ENCODE assay signal across 21 cellular contexts in genomic region chr20:56372850-56373249, GRCh38. TPM values are rescaled to one million over a fixed set of nuclear protein-coding genes. Genes with fewer than 3 reads are reported as not detected.
DNase-seq lines count a peak whose midpoint lies in the region; ATAC-seq and TF ChIP-seq lines count a peak whose summit lies in the region.
"Had no signal": no experiment of that assay in that cellular context is flagged by ENCODE, and none has a peak within 500 bp of the region (broad histone marks: within the 10 kb centered on the region; RNA-seq: fewer than 3 reads in every experiment).

No MANE protein-coding gene starts in this region.

- ATAC-seq in activated CD4-positive, CD25-positive, alpha-beta regulatory T cell treated with anti-CD3 and anti-CD28 coated beads, Interleukin-2, amount 50 U/mL, for 24 hours = peak; percentile 60 to 71
- no peak for ATAC-seq in CD4-positive, alpha-beta T cell (ENCODE audit: poor library complexity)
- peak in 1 of 4 experiments; percentile 24 for ATAC-seq in T-cell (replicated peaks in 1 of 4)
- no peak for ATAC-seq in left cardiac atrium
- ATAC-seq: upper lobe of right lung had no signal

- peak overlapping the region; percentile 7 for H3K27ac Mint-ChIP-seq in CD4-positive, alpha-beta T cell
- peak overlapping the region; percentile 22 to 45 for H3K27ac Mint-ChIP-seq in T-cell
- H3K27ac Mint-ChIP-seq: neural progenitor cell had no signal

- H3K4me1 ChIP-seq in neutrophil (ENCODE audit: control insufficient read depth in 1 of 2, insufficient read depth in 1 of 2, low read depth in 1 of 2, low read length in 1 of 2) = peaks cover 8 to 38% of the 10 kb centered on the region in 2 experiments
- H3K4me1 ChIP-seq: HAP-1, neural progenitor cell, upper lobe of right lung had no signal

- TF ChIP-seq CTCF in CD4-positive, alpha-beta T cell (IDR thresholded peaks at IDR 0.05) = no peak
- no peak for TF ChIP-seq CTCF in neutrophil (IDR thresholded peaks at IDR 0.05)

- no peak for DNase-seq in activated CD4-positive, CD25-positive, alpha-beta regulatory T cell treated with anti-CD3 and anti-CD28 coated beads, Interleukin-2, amount 50 U/mL, for 72 hours
- DNase-seq in CD4-positive, alpha-beta T cell = no peak
- DNase-seq in T-cell = no peak
- DNase-seq in left cardiac atrium = no peak
- no peak for DNase-seq in KBM-7
- no peak for DNase-seq in foreskin melanocyte
- DNase-seq: activated CD4-positive, alpha-beta T cell treated with anti-CD3 and anti-CD28 coated beads, Interleukin-2, amount 50 U/mL, for 4 hours; brain microvascular endothelial cell; DMS 273 treated with DMSO at 0.1 percent for 48 hours; glutamatergic neuron; NCI-H146; NCI-H2171 treated with DMSO at 0.1 percent for 48 hours; NCI-H526 treated with DMSO at 0.1 percent for 48 hours; small intestine; stimulated activated CD4-positive, alpha-beta T cell treated with anti-CD3 and anti-CD28 coated beads, Interleukin-4, amount 100 ng/mL, for 4 hours; upper lobe of right lung had no signal

- no peaks in the 10 kb centered on the region for H3K9me3 Mint-ChIP-seq in CD4-positive, alpha-beta T cell
- no peaks in the 10 kb centered on the region for H3K9me3 Mint-ChIP-seq in T-cell
- H3K9me3 Mint-ChIP-seq: neural progenitor cell had no signal

- in situ Hi-C loops in KBM-7 (cut with MboI; ENCODE audit: low pct_unique_long_range_greater_than_20kb, low sequenced_read_pairs) = no loop called here

- no peak overlapping the region for H3K4me3 Mint-ChIP-seq in CD4-positive, alpha-beta T cell
- no peak overlapping the region for H3K4me3 Mint-ChIP-seq in T-cell
- H3K4me3 Mint-ChIP-seq: neural progenitor cell had no signal

- intact Hi-C loops in CD4-positive, alpha-beta T cell (cut with DNase I, micrococcal nuclease) = no loop called here
- intact Hi-C loops in left cardiac atrium (cut with DNase I) = no loop called here

- H3K36me3 Mint-ChIP-seq in CD4-positive, alpha-beta T cell (ENCODE audit: low read depth) = peaks cover 14% of the 10 kb centered on the region
- peaks cover 25% of the 10 kb centered on the region for H3K36me3 Mint-ChIP-seq in T-cell

- H3K27me3 ChIP-seq in CD4-positive, alpha-beta T cell (ENCODE audit: control insufficient read depth, insufficient read depth, low read length) = no peaks in the 10 kb centered on the region
- no peaks in the 10 kb centered on the region for H3K27me3 ChIP-seq in neutrophil
- H3K27me3 ChIP-seq: brain microvascular endothelial cell, neural progenitor cell, upper lobe of right lung had no signal

- no peak overlapping the region for H3K4me3 ChIP-seq in neutrophil (ENCODE audit: low read depth in 1 of 2, low read length in 1 of 2)
- H3K4me3 ChIP-seq: coronary artery, HAP-1, neural progenitor cell, upper lobe of right lung had no signal

- no peaks in the 10 kb centered on the region for H3K4me1 Mint-ChIP-seq in CD4-positive, alpha-beta T cell (ENCODE audit: low read depth)
- peaks cover 0 to 14% (median 7%) of the 10 kb centered on the region in 3 donors for H3K4me1 Mint-ChIP-seq in T-cell
- H3K4me1 Mint-ChIP-seq: neural progenitor cell had no signal

- H3K27ac ChIP-seq in CD4-positive, alpha-beta T cell (ENCODE audit: low read depth, low read length) = no peak overlapping the region
- H3K27ac ChIP-seq in neutrophil = peak overlapping the region; percentile 83
- H3K27ac ChIP-seq: brain microvascular endothelial cell, coronary artery, neural progenitor cell, upper lobe of right lung had no signal

- POLR2A ChIA-PET in CD4-positive, alpha-beta T cell (lab: Charles Lee) = interaction anchor here (0.9 to 1.6 kb wide), 4 partner anchors 10 to 26 kb away, joined by 3 to 4 read pairs (median 4); partner anchors contain the start of genes AURKA and CSTF1
- POLR2A ChIA-PET in T-cell (lab: Charles Lee) = no interaction called here

- no peaks in the 10 kb centered on the region for H3K9me3 ChIP-seq in CD4-positive, alpha-beta T cell (ENCODE audit: control insufficient read depth, low read length)
- no peaks in the 10 kb centered on the region for H3K9me3 ChIP-seq in neutrophil
- H3K9me3 ChIP-seq: HAP-1, upper lobe of right lung had no signal

- peaks cover 31% of the 10 kb centered on the region for H3K36me3 ChIP-seq in neutrophil

- no peaks in the 10 kb centered on the region for H3K27me3 Mint-ChIP-seq in CD4-positive, alpha-beta T cell
- no peaks in the 10 kb centered on the region for H3K27me3 Mint-ChIP-seq in T-cell

- CTCF ChIA-PET in CD4-positive, alpha-beta T cell (lab: Charles Lee) = no interaction called here
- CTCF ChIA-PET in T-cell (lab: Charles Lee) = interaction anchor here in 1 of 2 donors (0.7 kb wide), 1 partner anchor 1683 kb away, joined by 3 read pairs; no protein-coding TSS in a partner anchor

RNA-seq across cellular contexts. Expression of gene FAM210B, which starts 14.1 kb away (rescaled TPM):
- total RNA-seq in CD4-positive, alpha-beta T cell = 10 to 100 TPM; 14.4 to 14.7 TPM
- total RNA-seq in T-cell (10 to 100 TPM; 17.2 to 23.9 (median 20.4) TPM), left cardiac atrium (10 to 100 TPM; 31.1 to 32.9 TPM)

RNA-seq across cellular contexts. Expression of gene AURKA, which starts 19.2 kb away (rescaled TPM):
- total RNA-seq in CD4-positive, alpha-beta T cell = under 1 TPM; 0.25 to 0.36 TPM
- total RNA-seq in T-cell (1 to 10 TPM; 1.3 to 2.3 (median 2.0) TPM), left cardiac atrium (10 to 100 TPM in 1 of 2 donors, 1 to 10 TPM in 1; 8.9 to 10.3 TPM)

RNA-seq across cellular contexts. Expression of gene CSTF1, which starts 19.6 kb away (rescaled TPM):
- 10 to 100 TPM; 20.7 to 21.8 TPM for total RNA-seq in CD4-positive, alpha-beta T cell
- total RNA-seq in T-cell (10 to 100 TPM; 17.3 to 47.7 (median 41.9) TPM), left cardiac atrium (10 to 100 TPM; 20.2 to 20.9 TPM)

RNA-seq across cellular contexts. Expression of gene CASS4, which starts 39.2 kb away (rescaled TPM):
- total RNA-seq in CD4-positive, alpha-beta T cell = 10 to 100 TPM; 37.0 to 39.8 TPM
- total RNA-seq in T-cell (10 to 100 TPM in 3 of 5 donors, 1 to 10 TPM in 2; 8.0 to 13.8 (median 11.2) TPM), left cardiac atrium (under 1 TPM; 0.65 to 0.80 TPM)

Comparison
In these comparisons a context has a peak if more than half of its experiments do, and no peak if none do; other contexts are left out.
1. ATAC-seq: peak in activated CD4-positive, CD25-positive, alpha-beta regulatory T cell treated with anti-CD3 and anti-CD28 coated beads, Interleukin-2, amount 50 U/mL, for 24 hours (2 of 2); none in CD4-positive, alpha-beta T cell (single experiment) and left cardiac atrium (0 of 2).